In the genomic region with DNA sequence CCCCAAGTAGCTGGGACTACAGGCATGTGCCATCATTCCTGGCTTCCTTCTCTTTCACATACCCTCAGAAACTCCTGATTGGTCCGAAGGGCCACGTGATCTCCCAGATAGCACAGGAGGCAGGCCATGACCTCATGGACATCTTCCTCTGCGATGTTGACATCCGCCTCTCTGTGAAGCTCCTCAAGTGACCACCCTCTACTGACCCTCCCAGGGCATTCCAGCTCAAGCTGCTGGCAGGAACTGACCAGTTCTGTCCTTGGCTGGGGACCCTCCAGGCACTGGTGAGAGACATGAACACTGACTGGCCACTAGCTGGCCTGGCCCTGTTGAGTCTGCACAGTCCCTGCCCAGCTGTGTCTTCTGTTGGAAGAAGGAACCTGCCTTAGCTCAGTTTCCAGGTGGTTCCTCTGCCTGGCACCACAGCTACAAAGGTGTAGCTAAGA, we compare ENCODE assay signal across 20 cellular contexts. TPM values are rescaled to one million over a fixed set of nuclear protein-coding genes. Genes with fewer than 3 reads are reported as not detected.
DNase-seq lines count a peak whose midpoint lies in the region; ATAC-seq and TF ChIP-seq lines count a peak whose summit lies in the region.
"Had no signal": no experiment of that assay in that cellular context is flagged by ENCODE, and none has a peak within 500 bp of the region (broad histone marks: within the 10 kb centered on the region; RNA-seq: fewer than 3 reads in every experiment).

No MANE protein-coding gene starts in this region.

- H3K27me3 Mint-ChIP-seq in activated naive CD8-positive, alpha-beta T cell treated with anti-CD3 and anti-CD28 coated beads for 36 hours, result no peaks in the 10 kb centered on the region
- H3K27me3 Mint-ChIP-seq in activated naive CD8-positive, alpha-beta T cell treated with anti-CD3 and anti-CD28 coated beads, Interleukin-2, amount 50 U/mL, for 24 hours, result no peaks in the 10 kb centered on the region
- no peaks in the 10 kb centered on the region for H3K27me3 Mint-ChIP-seq in CD8-positive, alpha-beta memory T cell
- no peaks in the 10 kb centered on the region for H3K27me3 Mint-ChIP-seq in WTC11 (ENCODE audit: low read depth)
- H3K27me3 Mint-ChIP-seq: CD4-positive, alpha-beta T cell had no signal

- H3K36me3 Mint-ChIP-seq in activated naive CD8-positive, alpha-beta T cell treated with anti-CD3 and anti-CD28 coated beads for 36 hours, result peaks cover 14% of the 10 kb centered on the region
- H3K36me3 Mint-ChIP-seq in activated naive CD8-positive, alpha-beta T cell treated with anti-CD3 and anti-CD28 coated beads, Interleukin-2, amount 50 U/mL, for 24 hours (ENCODE audit: low read depth), result peaks cover 21% of the 10 kb centered on the region
- peaks cover 0 to 38% (median 12%) of the 10 kb centered on the region in 3 donors for H3K36me3 Mint-ChIP-seq in CD8-positive, alpha-beta memory T cell
- H3K36me3 Mint-ChIP-seq in WTC11, result peaks cover 32% of the 10 kb centered on the region

- H3K9me3 Mint-ChIP-seq in activated naive CD8-positive, alpha-beta T cell treated with anti-CD3 and anti-CD28 coated beads for 36 hours, result no peaks in the 10 kb centered on the region
- H3K9me3 Mint-ChIP-seq in activated naive CD8-positive, alpha-beta T cell treated with anti-CD3 and anti-CD28 coated beads, Interleukin-2, amount 50 U/mL, for 24 hours, result no peaks in the 10 kb centered on the region
- no peaks in the 10 kb centered on the region for H3K9me3 Mint-ChIP-seq in CD8-positive, alpha-beta memory T cell
- no peaks in the 10 kb centered on the region for H3K9me3 Mint-ChIP-seq in WTC11
- H3K9me3 Mint-ChIP-seq: CD4-positive, alpha-beta T cell; HFFc6 had no signal

- peak overlapping the region; percentile 22 for H3K9ac ChIP-seq in mucosa of stomach (ENCODE audit: low read length)

- H3K4me3 Mint-ChIP-seq in activated naive CD8-positive, alpha-beta T cell treated with anti-CD3 and anti-CD28 coated beads for 36 hours, result no peak overlapping the region
- no peak overlapping the region for H3K4me3 Mint-ChIP-seq in activated naive CD8-positive, alpha-beta T cell treated with anti-CD3 and anti-CD28 coated beads, Interleukin-2, amount 50 U/mL, for 24 hours
- H3K4me3 Mint-ChIP-seq in CD8-positive, alpha-beta memory T cell, result peak overlapping the region in 1 of 7 donors; percentile 11
- H3K4me3 Mint-ChIP-seq in WTC11, result no peak overlapping the region
- H3K4me3 Mint-ChIP-seq: CD4-positive, alpha-beta T cell; HFFc6 had no signal

- H3K9me3 ChIP-seq in CD8-positive, alpha-beta memory T cell (ENCODE audit: low read length), result no peaks in the 10 kb centered on the region
- no peaks in the 10 kb centered on the region for H3K9me3 ChIP-seq in RWPE2 (ENCODE audit: severe bottlenecking)
- H3K9me3 ChIP-seq in mucosa of stomach (ENCODE audit: control insufficient read depth, low read length), result no peaks in the 10 kb centered on the region

- no peak for ATAC-seq in activated naive CD8-positive, alpha-beta T cell treated with anti-CD3 and anti-CD28 coated beads, Interleukin-2, amount 50 U/mL, for 24 hours
- ATAC-seq in RWPE2 (ENCODE audit: low read depth), result 0 out of 3 replicates have a peak, but pooled peaks have one; percentile 19
- no peak for ATAC-seq in GM19467 (IDR thresholded peaks at IDR 0.05; ENCODE audit: unreplicated experiment)
- ATAC-seq in WTC11, result no peak
- ATAC-seq in GM18519 (IDR thresholded peaks at IDR 0.05; ENCODE audit: low FRiP score, unreplicated experiment), result no peak
- ATAC-seq: HCT116 had no signal

- no peak overlapping the region for H3K4me3 ChIP-seq in CD8-positive, alpha-beta memory T cell (ENCODE audit: low read length)
- H3K4me3 ChIP-seq in RWPE2 (ENCODE audit: severe bottlenecking) (no peak overlapping the region), mucosa of stomach (ENCODE audit: low read length) (peak overlapping the region; percentile 41)

- peaks cover 17% of the 10 kb centered on the region for H3K36me3 ChIP-seq in CD8-positive, alpha-beta memory T cell (ENCODE audit: insufficient read depth, low read length)
- peaks cover 43% of the 10 kb centered on the region for H3K36me3 ChIP-seq in RWPE2 (ENCODE audit: low read depth)
- H3K36me3 ChIP-seq in mucosa of stomach (ENCODE audit: control insufficient read depth, insufficient read depth, low read length), result peaks cover 21% of the 10 kb centered on the region

- H3K4me1 ChIP-seq in CD8-positive, alpha-beta memory T cell (ENCODE audit: insufficient read depth, low read length), result peaks cover 6% of the 10 kb centered on the region
- H3K4me1 ChIP-seq in RWPE2 (ENCODE audit: insufficient read depth, poor library complexity, severe bottlenecking), result no peaks in the 10 kb centered on the region
- H3K4me1 ChIP-seq in mucosa of stomach (ENCODE audit: control insufficient read depth, insufficient read depth, low read length), result peaks cover 43% of the 10 kb centered on the region

- TF ChIP-seq CTCF in RWPE2 (IDR thresholded peaks at IDR 0.05; ENCODE audit: poor library complexity, severe bottlenecking) (no peak), WTC11 (IDR thresholded peaks at IDR 0.05) (no peak)

- H3K27ac Mint-ChIP-seq in activated naive CD8-positive, alpha-beta T cell treated with anti-CD3 and anti-CD28 coated beads for 36 hours, result peak overlapping the region; percentile 42
- no peak overlapping the region for H3K27ac Mint-ChIP-seq in activated naive CD8-positive, alpha-beta T cell treated with anti-CD3 and anti-CD28 coated beads, Interleukin-2, amount 50 U/mL, for 24 hours
- H3K27ac Mint-ChIP-seq in CD8-positive, alpha-beta memory T cell, result no peak overlapping the region
- no peak overlapping the region for H3K27ac Mint-ChIP-seq in WTC11
- H3K27ac Mint-ChIP-seq: CD4-positive, alpha-beta T cell; HFFc6 had no signal

- H3K4me1 Mint-ChIP-seq in activated naive CD8-positive, alpha-beta T cell treated with anti-CD3 and anti-CD28 coated beads for 36 hours, result peaks cover 15% of the 10 kb centered on the region
- peaks cover 28% of the 10 kb centered on the region for H3K4me1 Mint-ChIP-seq in activated naive CD8-positive, alpha-beta T cell treated with anti-CD3 and anti-CD28 coated beads, Interleukin-2, amount 50 U/mL, for 24 hours
- peaks cover 6 to 9% (median 6%) of the 10 kb centered on the region in 3 donors for H3K4me1 Mint-ChIP-seq in CD8-positive, alpha-beta memory T cell
- H3K4me1 Mint-ChIP-seq in WTC11, result peaks cover 11% of the 10 kb centered on the region

- no peaks in the 10 kb centered on the region for H3K27me3 ChIP-seq in CD8-positive, alpha-beta memory T cell (ENCODE audit: insufficient read depth, low read length, poor library complexity, severe bottlenecking)
- H3K27me3 ChIP-seq in RWPE2 (ENCODE audit: insufficient read depth, poor library complexity, severe bottlenecking) (no peaks in the 10 kb centered on the region), mucosa of stomach (ENCODE audit: control insufficient read depth, insufficient read depth, low read length) (no peaks in the 10 kb centered on the region)

- CTCF ChIA-PET in CD8-positive, alpha-beta memory T cell (lab: Charles Lee), result interaction anchor here (0.9 to 2.4 kb wide), 2 partner anchors 11 to 35 kb away, joined by 4 to 5 read pairs; no protein-coding TSS in a partner anchor
- CTCF ChIA-PET in WTC11 (lab: Charles Lee), result interaction anchor here (1.8 to 7.0 kb wide), 4 partner anchors 12 to 133 kb away, joined by 8 to 41 read pairs (median 14); no protein-coding TSS in a partner anchor

- DNase-seq in activated naive CD8-positive, alpha-beta T cell treated with anti-CD3 and anti-CD28 coated beads for 36 hours, result no peak
- DNase-seq in activated naive CD8-positive, alpha-beta T cell treated with anti-CD3 and anti-CD28 coated beads, Interleukin-2, amount 50 U/mL, for 24 hours, result no peak
- no peak for DNase-seq in CD8-positive, alpha-beta memory T cell
- no peak for DNase-seq in RWPE2 (ENCODE audit: low spot score)
- DNase-seq in WTC11 (ENCODE audit: low spot score), result no peak
- DNase-seq: ACHN; CD4-positive, alpha-beta T cell; DMS153; DMS79; GDM1; GOT3; H7; HFFc6; IMR-90 had no signal

- POLR2A ChIA-PET in CD8-positive, alpha-beta memory T cell (lab: Charles Lee), result no interaction called here
- POLR2A ChIA-PET in WTC11 (lab: Charles Lee), result interaction anchor here (2.2 kb wide), 1 partner anchor 134 kb away, joined by 12 read pairs; a partner anchor contains a TSS

- H3K27ac ChIP-seq in CD8-positive, alpha-beta memory T cell (ENCODE audit: low read depth, low read length), result peak overlapping the region; percentile 64
- no peak overlapping the region for H3K27ac ChIP-seq in RWPE2 (ENCODE audit: poor library complexity, severe bottlenecking)
- H3K27ac ChIP-seq: C4-2B, HL-60 had no signal

TF ChIP-seq in WTC11, 78 proteins besides CTCF, POLR2A, EP300 and RAD21 (continues in another document):
- TF ChIP-seq, protein P1, sequence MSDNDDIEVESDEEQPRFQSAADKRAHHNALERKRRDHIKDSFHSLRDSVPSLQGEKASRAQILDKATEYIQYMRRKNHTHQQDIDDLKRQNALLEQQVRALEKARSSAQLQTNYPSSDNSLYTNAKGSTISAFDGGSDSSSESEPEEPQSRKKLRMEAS (CRISPR knock-in tag; IDR thresholded peaks at IDR 0.05), result no peak
- no peak for TF ChIP-seq GRHL2 (CRISPR knock-in tag; IDR thresholded peaks at IDR 0.05; ENCODE audit: insufficient replicate concordance, severe bottlenecking)

RNA-seq across cellular contexts. Expression of a gene that starts 5.6 kb away (rescaled TPM):
- total RNA-seq in activated naive CD8-positive, alpha-beta T cell treated with anti-CD3 and anti-CD28 coated beads for 36 hours, result 10 to 100 TPM; 77.6 to 80.4 TPM
- 10 to 100 TPM; 84.1 to 86.2 TPM for total RNA-seq in CD8-positive, alpha-beta memory T cell
- polyA plus RNA-seq in CD8-positive, alpha-beta memory T cell, result 44.7 TPM
- 70.1 to 77.0 TPM (median 72.0 TPM) in 3 replicates for total RNA-seq in WTC11 (2021)

RNA-seq across cellular contexts. Expression of a gene that starts 17.8 kb away (rescaled TPM):
- total RNA-seq in activated naive CD8-positive, alpha-beta T cell treated with anti-CD3 and anti-CD28 coated beads for 36 hours, result 10 to 100 TPM; 13.9 to 14.2 TPM
- 10 to 100 TPM; 20.6 to 21.5 TPM for total RNA-seq in CD8-positive, alpha-beta memory T cell
- polyA plus RNA-seq in CD8-positive, alpha-beta memory T cell, result 19.3 TPM
- 86.6 to 94.6 TPM (median 91.5 TPM) in 3 replicates for total RNA-seq in WTC11 (2021)

RNA-seq across cellular contexts. Expression of a gene that starts 37.1 kb away (rescaled TPM):
- total RNA-seq in activated naive CD8-positive, alpha-beta T cell treated with anti-CD3 and anti-CD28 coated beads for 36 hours, result 10 to 100 TPM; 56.2 to 65.2 TPM
- total RNA-seq in CD8-positive, alpha-beta memory T cell, result 100 to 1,000 TPM; 113 to 115 TPM
- 268 TPM for polyA plus RNA-seq in CD8-positive, alpha-beta memory T cell
- 139 to 153 TPM (median 144 TPM) in 3 replicates for total RNA-seq in WTC11 (2021)

RNA-seq across cellular contexts. Expression of a gene that starts 42.5 kb away (rescaled TPM):
- 10 to 100 TPM; 31.8 to 34.1 TPM for total RNA-seq in activated naive CD8-positive, alpha-beta T cell treated with anti-CD3 and anti-CD28 coated beads for 36 hours
- total RNA-seq in CD8-positive, alpha-beta memory T cell, result 10 to 100 TPM; 32.6 to 34.7 TPM
- 26.5 TPM for polyA plus RNA-seq in CD8-positive, alpha-beta memory T cell
- total RNA-seq in WTC11 (2021), result 26.5 to 29.5 TPM (median 28.5 TPM) in 3 replicates
